ENCODE assay signal across 29 cellular contexts in the genomic region with DNA sequence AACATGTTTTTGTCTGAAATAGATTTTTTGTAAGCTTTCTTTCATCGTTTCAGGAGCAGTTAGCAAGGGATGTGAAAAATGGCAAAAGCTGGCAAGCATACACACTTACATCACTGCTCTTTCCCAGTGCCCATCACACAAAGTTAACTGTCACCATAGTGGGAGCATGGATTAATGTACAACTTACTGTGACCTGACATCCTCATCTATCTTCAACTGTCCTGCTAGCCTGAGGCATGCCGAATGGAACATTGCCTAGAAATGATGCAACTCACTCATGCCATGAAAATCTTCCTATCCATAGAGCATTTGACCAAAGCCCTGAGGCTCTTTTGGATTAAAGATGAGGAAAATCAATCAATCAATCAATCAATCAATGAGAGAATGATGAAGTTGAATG.
"Had no signal": no experiment of that assay in that cellular context is flagged by ENCODE, and none has a peak within 500 bp of the region (broad histone marks: within the 10 kb centered on the region; RNA-seq: fewer than 3 reads in every experiment).

No MANE protein-coding gene starts in this region.

- H3K27ac ChIP-seq: coronary artery, esophagus squamous epithelium, parathyroid adenoma, right atrium auricular region, sigmoid colon, stomach, thyroid gland, upper lobe of left lung had no signal

- H3K27me3 Mint-ChIP-seq: naive B cell; natural killer cell treated with Interleukin-12 subunit alpha and Interleukin-12 subunit beta and Interleukin-15 and Interleukin-18, amount 100 ng/mL, for 72 hours; progenitor cell of endocrine pancreas had no signal

- H3K4me3 ChIP-seq: coronary artery, esophagus squamous epithelium, mucosa of descending colon, right atrium auricular region, sigmoid colon, stomach, thyroid gland, upper lobe of left lung had no signal

- H2AFZ ChIP-seq: parathyroid adenoma had no signal

- H3K79me2 ChIP-seq: parathyroid adenoma had no signal

- H3K9me3 ChIP-seq: esophagus squamous epithelium, mucosa of descending colon, thyroid gland, upper lobe of left lung had no signal

- H3K4me3 Mint-ChIP-seq: immature natural killer cell; mesothelial cell of epicardium; naive B cell; natural killer cell treated with Interleukin-12 subunit alpha and Interleukin-12 subunit beta and Interleukin-15 and Interleukin-18, amount 100 ng/mL, for 72 hours; neural crest cell; stimulated activated effector memory CD8-positive, alpha-beta T cell treated with anti-CD3 and anti-CD28 coated beads, Interleukin-12 subunit alpha, Interleukin-12 subunit beta, amount 100 ng/mL, for 72 hours had no signal

- H3K4me1 Mint-ChIP-seq: immature natural killer cell; naive B cell; neural crest cell; stimulated activated effector memory CD8-positive, alpha-beta T cell treated with anti-CD3 and anti-CD28 coated beads, Interleukin-12 subunit alpha, Interleukin-12 subunit beta, amount 100 ng/mL, for 72 hours had no signal

- ATAC-seq: mucosa of descending colon; natural killer cell treated with Interleukin-12 subunit alpha and Interleukin-12 subunit beta and Interleukin-15 and Interleukin-18, amount 100 ng/mL, for 72 hours; stimulated activated effector memory CD8-positive, alpha-beta T cell treated with anti-CD3 and anti-CD28 coated beads, Interleukin-12 subunit alpha, Interleukin-12 subunit beta, amount 100 ng/mL, for 72 hours had no signal

- H3K36me3 Mint-ChIP-seq: immature natural killer cell; mesothelial cell of epicardium; naive B cell; natural killer cell treated with Interleukin-12 subunit alpha and Interleukin-12 subunit beta and Interleukin-15 and Interleukin-18, amount 100 ng/mL, for 72 hours; stimulated activated effector memory CD8-positive, alpha-beta T cell treated with anti-CD3 and anti-CD28 coated beads, Interleukin-12 subunit alpha, Interleukin-12 subunit beta, amount 100 ng/mL, for 72 hours had no signal

- H3K27ac Mint-ChIP-seq: immature natural killer cell; mesothelial cell of epicardium; naive B cell; natural killer cell treated with Interleukin-12 subunit alpha and Interleukin-12 subunit beta and Interleukin-15 and Interleukin-18, amount 100 ng/mL, for 72 hours; progenitor cell of endocrine pancreas; stimulated activated effector memory CD8-positive, alpha-beta T cell treated with anti-CD3 and anti-CD28 coated beads, Interleukin-12 subunit alpha, Interleukin-12 subunit beta, amount 100 ng/mL, for 72 hours had no signal

- DNase-seq: dermis blood vessel endothelial cell; effector memory CD4-positive, alpha-beta T cell; erythroblast; esophagus squamous epithelium; hypothalamus; immature natural killer cell; islet precursor cell; kidney glomerular epithelial cell; mesenchymal stem cell; mucosa of descending colon; naive B cell; sigmoid colon; stimulated activated CD4-positive, alpha-beta T cell treated with anti-CD3 and anti-CD28 coated beads, Interleukin-2, amount 100 ng/mL, for 24 hours; stimulated activated CD4-positive, alpha-beta T cell treated with anti-CD3 and anti-CD28 coated beads, Interleukin-4, amount 100 ng/mL, for 24 hours; stimulated activated naive CD4-positive, alpha-beta T cell treated with Interleukin-2 at 50 U/mL for 16 hours; stomach; thyroid gland; upper lobe of left lung had no signal

- H3K27me3 ChIP-seq: esophagus squamous epithelium, right atrium auricular region, sigmoid colon, stomach, thyroid gland, upper lobe of left lung had no signal

- FAIRE-seq: endothelial cell of umbilical vein, frontal cortex, urothelium cell line had no signal

- H3K36me3 ChIP-seq: esophagus squamous epithelium, right atrium auricular region, sigmoid colon, stomach, thyroid gland, upper lobe of left lung had no signal

- H3K9ac ChIP-seq: parathyroid adenoma had no signal

- H3K4me1 ChIP-seq: esophagus squamous epithelium, parathyroid adenoma, right atrium auricular region, sigmoid colon, stomach, thyroid gland, upper lobe of left lung had no signal
